Comparison of ENCODE assay signal across 11 cellular contexts in genomic region chr20:54398814-54399213, GRCh38.
"Had no signal": no experiment of that assay in that cellular context is flagged by ENCODE, and none has a peak within 500 bp of the region (broad histone marks: within the 10 kb centered on the region; RNA-seq: fewer than 3 reads in every experiment).

No MANE protein-coding gene starts in this region.

- ATAC-seq: GM23338, HCT116 had no signal

- H3K4me2 ChIP-seq: GM23338 had no signal

- H3K9ac ChIP-seq: GM23248 had no signal

- H2AFZ ChIP-seq: GM23248, GM23338 had no signal

- H3K4me3 ChIP-seq: GM23248, GM23338, HAP-1 had no signal

- H3K27ac ChIP-seq: GM23248 had no signal

- H3K9me3 ChIP-seq: HAP-1 had no signal

- FAIRE-seq: H1, H54 had no signal

- DNase-seq: GM23248, GOT3, H7, H9, HCEC 1CT, HFFc6 had no signal

- H3K36me3 ChIP-seq: HAP-1 had no signal

- H3K4me1 ChIP-seq: HAP-1 had no signal
